Comparison of ENCODE assay signal across 17 cellular contexts in genomic region chr15:28273468-28273867, GRCh38. TPM values are rescaled to one million over a fixed set of nuclear protein-coding genes. Genes with fewer than 3 reads are reported as not detected.
DNase-seq lines count a peak whose midpoint lies in the region; ATAC-seq, FAIRE-seq and TF ChIP-seq lines count a peak whose summit lies in the region.
"Had no signal": no experiment of that assay in that cellular context is flagged by ENCODE, and none has a peak within 500 bp of the region (broad histone marks: within the 10 kb centered on the region; RNA-seq: fewer than 3 reads in every experiment).

No MANE protein-coding gene starts in this region.

- TF ChIP-seq EP300 in A549 (IDR thresholded peaks at IDR 0.05), result no peak

- no peaks in the 10 kb centered on the region for H3K79me2 ChIP-seq in mesendoderm (ENCODE audit: control insufficient read depth, insufficient read depth, low read length)

- POLR2A ChIA-PET in A549 (lab: Yijun Ruan, JAX), result no interaction called here

- peaks cover 7% of the 10 kb centered on the region for H3K36me3 ChIP-seq in mesendoderm (ENCODE audit: control insufficient read depth, insufficient read depth, low read length)

- no peak overlapping the region for H2AK5ac ChIP-seq in mesendoderm (ENCODE audit: low read length)

- no peak overlapping the region for H3K27ac Mint-ChIP-seq in stimulated activated naive B cell treated with anti-CD40 and anti-IgM and Interleukin-4, amounts not matched to agents 10 μg/mL and 1 μg/mL and 100 μg/mL, for 72 hours
- H3K27ac Mint-ChIP-seq: activated naive CD8-positive, alpha-beta T cell treated with anti-CD3 and anti-CD28 coated beads, Interleukin-2, amount 50 U/mL, for 24 hours; HFFc6 had no signal

- no peak overlapping the region for H4K5ac ChIP-seq in mesendoderm (ENCODE audit: low read length)

- H3K4me1 Mint-ChIP-seq in stimulated activated naive B cell treated with anti-CD40 and anti-IgM and Interleukin-4, amounts not matched to agents 10 μg/mL and 1 μg/mL and 100 μg/mL, for 72 hours, result no peaks in the 10 kb centered on the region
- H3K4me1 Mint-ChIP-seq: activated naive CD8-positive, alpha-beta T cell treated with anti-CD3 and anti-CD28 coated beads, Interleukin-2, amount 50 U/mL, for 24 hours had no signal

- no peak overlapping the region for H3K27ac ChIP-seq in A549
- H3K27ac ChIP-seq in mesendoderm (ENCODE audit: low read depth, low read length), result no peak overlapping the region
- H3K27ac ChIP-seq: dorsolateral prefrontal cortex, lower lobe of right lung, pancreas, tibial nerve had no signal

- no peak for TF ChIP-seq RAD21 in A549 (conservative IDR thresholded peaks at IDR 0.05 in 1 of 2, IDR thresholded peaks at IDR 0.05 in 1 of 2)

- peaks cover 6% of the 10 kb centered on the region for H3K79me1 ChIP-seq in mesendoderm (ENCODE audit: low read length)

- no peak overlapping the region for H4K8ac ChIP-seq in mesendoderm (ENCODE audit: low read depth, low read length)

- ATAC-seq in A549, result peak; percentile 68 to 76; a peak in 4 of 6 replicates
- ATAC-seq in stimulated activated naive B cell treated with anti-CD40 and anti-IgM and Interleukin-4, amounts not matched to agents 10 μg/mL and 1 μg/mL and 100 μg/mL, for 72 hours (replicated peaks), result no peak
- ATAC-seq in GM21825 (IDR thresholded peaks at IDR 0.05; ENCODE audit: unreplicated experiment), result no peak
- ATAC-seq: activated CD4-positive, CD25-positive, alpha-beta regulatory T cell treated with anti-CD3 and anti-CD28 coated beads, Interleukin-2, amount 50 U/mL, for 24 hours; activated naive CD8-positive, alpha-beta T cell treated with anti-CD3 and anti-CD28 coated beads, Interleukin-2, amount 50 U/mL, for 24 hours had no signal

- no peak overlapping the region for H3K4ac ChIP-seq in mesendoderm (ENCODE audit: low read depth, low read length)

- peak in 1 of 2 experiments; percentile 19 for DNase-seq in A549 (ENCODE audit: low read depth in 1 of 2, low spot score in 1 of 2)
- DNase-seq in SK-MEL-5 (ENCODE audit: low read depth, low spot score), result peak; percentile 38
- peak; percentile 12 for DNase-seq in fibroblast of gingiva (ENCODE audit: low read depth)
- DNase-seq in mesendoderm, result peak; percentile 39
- no peak for DNase-seq in OCI-M2 (lab: John Stamatoyannopoulos, UW; ENCODE audit: unreplicated experiment)
- no peak for DNase-seq in stimulated activated naive B cell treated with anti-CD40 and anti-IgM and Interleukin-4, amounts not matched to agents 10 μg/mL and 1 μg/mL and 100 μg/mL, for 72 hours
- DNase-seq in NCI-H2081 treated with DMSO at 0.1 percent for 48 hours (lab: John Stamatoyannopoulos, UW), result no peak
- DNase-seq: activated naive CD8-positive, alpha-beta T cell treated with anti-CD3 and anti-CD28 coated beads, Interleukin-2, amount 50 U/mL, for 24 hours; HFFc6; lower lobe of right lung; NCI-H2171 treated with DMSO at 0.1 percent for 48 hours; pancreas had no signal

- H3K4me1 ChIP-seq in A549 (no peaks in the 10 kb centered on the region), mesendoderm (ENCODE audit: control insufficient read depth, low read depth, low read length) (no peaks in the 10 kb centered on the region)
- H3K4me1 ChIP-seq: lower lobe of right lung, pancreas, tibial nerve had no signal

- in situ Hi-C loops in SK-MEL-5 (cut with HindIII; ENCODE audit: low pct_unique_long_range_greater_than_20kb, low sequenced_read_pairs), result no loop called here

- no peaks in the 10 kb centered on the region for H3K27me3 ChIP-seq in mesendoderm (ENCODE audit: insufficient read depth, low read length, poor library complexity)
- H3K27me3 ChIP-seq: dorsolateral prefrontal cortex, pancreas, tibial nerve had no signal

- H3K9ac ChIP-seq in mesendoderm (ENCODE audit: low read length), result no peak overlapping the region

- H2BK15ac ChIP-seq in mesendoderm (replicated peaks; ENCODE audit: low read depth), result no peak overlapping the region

- H3K18ac ChIP-seq in mesendoderm (ENCODE audit: low read length), result no peak overlapping the region

- 72% methylated on average over 5 of the region's 5 CpGs for WGBS in A549 (ENCODE audit: missing lambda C conversion rate)
- WGBS in mesendoderm (ENCODE audit: extremely low coverage, insufficient coverage, low lambda C conversion rate), result no CpG with 5 or more reads among the region's 5 CpGs

- no peak overlapping the region for H2BK5ac ChIP-seq in mesendoderm (ENCODE audit: low read length)

- FAIRE-seq in A549 (lab: Jason Lieb, UNC), result no peak
- FAIRE-seq: HTR-8/SVneo, pancreas had no signal

- H3K4me3 Mint-ChIP-seq in stimulated activated naive B cell treated with anti-CD40 and anti-IgM and Interleukin-4, amounts not matched to agents 10 μg/mL and 1 μg/mL and 100 μg/mL, for 72 hours, result no peak overlapping the region
- H3K4me3 Mint-ChIP-seq: activated naive CD8-positive, alpha-beta T cell treated with anti-CD3 and anti-CD28 coated beads, Interleukin-2, amount 50 U/mL, for 24 hours; HFFc6 had no signal

- no peak overlapping the region for H3K56ac ChIP-seq in mesendoderm (ENCODE audit: low read length)

- no peak overlapping the region for H3K23ac ChIP-seq in mesendoderm (ENCODE audit: low read length)

- H3K36me3 Mint-ChIP-seq in stimulated activated naive B cell treated with anti-CD40 and anti-IgM and Interleukin-4, amounts not matched to agents 10 μg/mL and 1 μg/mL and 100 μg/mL, for 72 hours, result peaks cover 22 to 49% of the 10 kb centered on the region in 2 donors

- no peaks in the 10 kb centered on the region for H3K27me3 Mint-ChIP-seq in stimulated activated naive B cell treated with anti-CD40 and anti-IgM and Interleukin-4, amounts not matched to agents 10 μg/mL and 1 μg/mL and 100 μg/mL, for 72 hours
- H3K27me3 Mint-ChIP-seq: activated naive CD8-positive, alpha-beta T cell treated with anti-CD3 and anti-CD28 coated beads, Interleukin-2, amount 50 U/mL, for 24 hours had no signal

- H3K9me3 Mint-ChIP-seq in stimulated activated naive B cell treated with anti-CD40 and anti-IgM and Interleukin-4, amounts not matched to agents 10 μg/mL and 1 μg/mL and 100 μg/mL, for 72 hours, result no peaks in the 10 kb centered on the region
- H3K9me3 Mint-ChIP-seq: activated naive CD8-positive, alpha-beta T cell treated with anti-CD3 and anti-CD28 coated beads, Interleukin-2, amount 50 U/mL, for 24 hours; HFFc6 had no signal

- CTCF ChIA-PET in A549 (lab: Yijun Ruan, JAX), result interaction anchor here (1.1 kb wide), 1 partner anchor 9 kb away, joined by 3 read pairs; no protein-coding TSS in a partner anchor

- no peak for TF ChIP-seq CTCF in A549 (IDR thresholded peaks at IDR 0.05)

- H3K4me3 ChIP-seq in A549 (no peak overlapping the region), mesendoderm (ENCODE audit: low read length) (no peak overlapping the region)
- H3K4me3 ChIP-seq: dorsolateral prefrontal cortex, lower lobe of right lung, pancreas, tibial nerve had no signal

- no peak overlapping the region for H3K4me2 ChIP-seq in A549
- no peak overlapping the region for H3K4me2 ChIP-seq in mesendoderm (ENCODE audit: low read length)

- no peak overlapping the region for H2BK120ac ChIP-seq in mesendoderm (ENCODE audit: low read depth, low read length)

- no peaks in the 10 kb centered on the region for H3K9me3 ChIP-seq in A549
- H3K9me3 ChIP-seq: lower lobe of right lung, pancreas, tibial nerve had no signal

- TF ChIP-seq POLR2A in A549 (IDR thresholded peaks at IDR 0.05; ENCODE audit: low read length), result no peak

TF ChIP-seq in A549, 52 proteins besides CTCF, POLR2A, EP300 and RAD21:
- no peak for TF ChIP-seq ESRRA (IDR thresholded peaks at IDR 0.05; ENCODE audit: borderline replicate concordance, low read length)
- no peak for TF ChIP-seq FOSL2 (IDR thresholded peaks at IDR 0.05)
- TF ChIP-seq FOSL2 (CRISPR knock-in tag; IDR thresholded peaks at IDR 0.05), result no peak
- no peak for TF ChIP-seq HDAC2 (IDR thresholded peaks at IDR 0.05)
- no peak for TF ChIP-seq SREBF2 (IDR thresholded peaks at IDR 0.05)
- no peak for TF ChIP-seq HOXA7 (CRISPR knock-in tag; IDR thresholded peaks at IDR 0.05)
- TF ChIP-seq ZFP36 (IDR thresholded peaks at IDR 0.05; ENCODE audit: borderline replicate concordance, partially characterized antibody), result no peak
- TF ChIP-seq FOSB (CRISPR knock-in tag; IDR thresholded peaks at IDR 0.05), result no peak
- TF ChIP-seq KDM5A (IDR thresholded peaks at IDR 0.05), result no peak
- no peak for TF ChIP-seq RARB (CRISPR knock-in tag; IDR thresholded peaks at IDR 0.05)
- TF ChIP-seq NPAS2 (CRISPR knock-in tag; IDR thresholded peaks at IDR 0.05; ENCODE audit: borderline replicate concordance), result no peak
- TF ChIP-seq PHF8 (IDR thresholded peaks at IDR 0.05; ENCODE audit: borderline replicate concordance, low read depth), result no peak

RNA-seq across cellular contexts. Expression of gene HERC2, which starts 48.5 kb away (rescaled TPM):
- polyA plus RNA-seq in A549 (2011; rRNA removed) (32.8 and 40.9 TPM in 2 replicates), A549 (2017; fragmentation: RNase III; extraction: RNeasy Plus Mini Kit Qiagen cat#74134 plus additional on column Dnase treatment) (31.4 to 34.2 TPM (median 33.4 TPM) in 3 replicates)
- 46.7 and 51.5 TPM in 2 replicates for polyA plus RNA-seq in A549 (2012; cell fraction: cytosol; rRNA removed)
- polyA plus RNA-seq in A549 (2012; cell fraction: nucleus; rRNA removed), result 176 and 222 TPM in 2 replicates
- polyA minus RNA-seq in A549 (2011; rRNA and poly(A)+ RNA removed), result 92.4 and 113 TPM in 2 replicates
- total RNA-seq in SK-MEL-5 (2014; rRNA removed; shearing (Covaris generic)), result 34.1 and 35.8 TPM in 2 replicates
- polyA plus RNA-seq in SK-MEL-5 (2015; cell fraction: cytosol; rRNA removed), result 53.6 and 55.1 TPM in 2 replicates
- 86.8 and 115 TPM in 2 replicates for polyA plus RNA-seq in SK-MEL-5 (2015; cell fraction: nucleus; rRNA removed)
- polyA plus RNA-seq in mesendoderm (2013, experiment 1 of 2), result 32.1 TPM
- 28.1 TPM for polyA plus RNA-seq in mesendoderm (2013, experiment 2 of 2)

Comparison
In these comparisons a context has a peak if more than half of its experiments do, and no peak if none do; other contexts are left out.
1. ATAC-seq: peak in A549 (2 of 2); none in stimulated activated naive B cell treated with anti-CD40 and anti-IgM and Interleukin-4, amounts not matched to agents 10 μg/mL and 1 μg/mL and 100 μg/mL, for 72 hours (0 of 2) and GM21825 (single experiment).
2. DNase-seq: peak in SK-MEL-5 (single experiment), fibroblast of gingiva (single experiment) and mesendoderm (single experiment); none in OCI-M2 (single experiment), stimulated activated naive B cell treated with anti-CD40 and anti-IgM and Interleukin-4, amounts not matched to agents 10 μg/mL and 1 μg/mL and 100 μg/mL, for 72 hours (single experiment) and NCI-H2081 treated with DMSO at 0.1 percent for 48 hours (single experiment).